In genomic region chr11:92357344-92357743, GRCh38 we compare ENCODE assay signal across 1 cellular context.
TF ChIP-seq lines count a peak whose summit lies in the region.

No MANE protein-coding gene starts in this region.

TF ChIP-seq in HepG2, 621 proteins besides CTCF, POLR2A, EP300 and RAD21 (continued from another document):
- TF ChIP-seq, protein P1, sequence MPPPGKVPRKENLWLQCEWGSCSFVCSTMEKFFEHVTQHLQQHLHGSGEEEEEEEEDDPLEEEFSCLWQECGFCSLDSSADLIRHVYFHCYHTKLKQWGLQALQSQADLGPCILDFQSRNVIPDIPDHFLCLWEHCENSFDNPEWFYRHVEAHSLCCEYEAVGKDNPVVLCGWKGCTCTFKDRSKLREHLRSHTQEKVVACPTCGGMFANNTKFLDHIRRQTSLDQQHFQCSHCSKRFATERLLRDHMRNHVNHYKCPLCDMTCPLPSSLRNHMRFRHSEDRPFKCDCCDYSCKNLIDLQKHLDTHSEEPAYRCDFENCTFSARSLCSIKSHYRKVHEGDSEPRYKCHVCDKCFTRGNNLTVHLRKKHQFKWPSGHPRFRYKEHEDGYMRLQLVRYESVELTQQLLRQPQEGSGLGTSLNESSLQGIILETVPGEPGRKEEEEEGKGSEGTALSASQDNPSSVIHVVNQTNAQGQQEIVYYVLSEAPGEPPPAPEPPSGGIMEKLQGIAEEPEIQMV (CRISPR knock-in tag; IDR thresholded peaks at IDR 0.05; ENCODE audit: low read depth): no peak
- TF ChIP-seq THAP11 (CRISPR knock-in tag; IDR thresholded peaks at IDR 0.05): no peak
- TF ChIP-seq ZNF224 (CRISPR knock-in tag; IDR thresholded peaks at IDR 0.05): no peak
- no peak for TF ChIP-seq UBTF (CRISPR knock-in tag; IDR thresholded peaks at IDR 0.05)
- TF ChIP-seq ZKSCAN8 (CRISPR knock-in tag; IDR thresholded peaks at IDR 0.05; ENCODE audit: borderline replicate concordance): no peak
- no peak for TF ChIP-seq ZNF180 (CRISPR knock-in tag; IDR thresholded peaks at IDR 0.05; ENCODE audit: borderline replicate concordance, low read depth)
- TF ChIP-seq FOXA3 (CRISPR knock-in tag; IDR thresholded peaks at IDR 0.05): no peak
- TF ChIP-seq PPARG (CRISPR knock-in tag; conservative IDR thresholded peaks at IDR 0.05): no peak
- no peak for TF ChIP-seq ZBTB1 (CRISPR knock-in tag; IDR thresholded peaks at IDR 0.05; ENCODE audit: borderline replicate concordance)
TF ChIP-seq in HepG2: peak in this region for 2.
